1 cellular context compared by ENCODE assay signal in the genomic region with DNA sequence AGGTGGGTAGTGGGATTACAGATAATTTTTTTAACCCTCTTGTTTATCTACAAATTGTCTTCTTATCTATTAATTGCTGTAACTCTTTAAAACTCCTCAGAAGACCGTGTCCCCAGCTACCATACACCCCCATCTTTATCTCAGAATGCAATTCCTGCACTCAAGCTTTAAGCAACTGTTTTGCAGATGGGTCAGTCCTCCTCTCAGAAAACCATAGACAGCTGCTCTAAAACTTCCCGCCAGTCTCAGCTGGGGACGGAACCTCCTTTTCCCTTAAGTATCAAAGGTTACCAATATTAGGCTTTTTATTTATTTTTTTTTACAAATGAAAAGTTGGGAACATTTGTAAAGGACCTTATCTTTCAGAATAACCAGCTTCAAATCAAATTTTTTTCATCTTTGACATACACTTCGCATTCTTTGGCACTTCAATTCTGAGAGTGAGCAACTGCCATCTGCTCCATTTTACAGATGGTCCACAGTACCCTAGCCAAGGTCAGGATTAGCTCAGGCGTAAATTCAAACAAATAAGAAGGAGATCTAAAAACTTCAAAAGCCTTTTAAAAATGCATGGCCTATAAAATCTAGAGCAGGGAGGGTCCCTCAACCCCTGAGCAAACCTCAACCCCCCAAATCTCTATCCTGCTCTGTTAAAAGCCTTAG.
TF ChIP-seq lines count a peak whose summit lies in the region.

No MANE protein-coding gene starts in this region.

TF ChIP-seq in H1, 55 proteins besides CTCF, POLR2A, EP300 and RAD21:
- no peak for TF ChIP-seq JUND (IDR thresholded peaks at IDR 0.05; ENCODE audit: low read length)
- TF ChIP-seq CREB1 (IDR thresholded peaks at IDR 0.05) = no peak
- no peak for TF ChIP-seq SAP30 (IDR thresholded peaks at IDR 0.05; ENCODE audit: insufficient read depth, insufficient replicate concordance, low read length)
- no peak for TF ChIP-seq KDM4A (IDR thresholded peaks at IDR 0.05; ENCODE audit: low read depth, low read length, severe bottlenecking)
- no peak for TF ChIP-seq NRF1 (IDR thresholded peaks at IDR 0.05; ENCODE audit: low read depth, low read length)
- TF ChIP-seq, protein P1, sequence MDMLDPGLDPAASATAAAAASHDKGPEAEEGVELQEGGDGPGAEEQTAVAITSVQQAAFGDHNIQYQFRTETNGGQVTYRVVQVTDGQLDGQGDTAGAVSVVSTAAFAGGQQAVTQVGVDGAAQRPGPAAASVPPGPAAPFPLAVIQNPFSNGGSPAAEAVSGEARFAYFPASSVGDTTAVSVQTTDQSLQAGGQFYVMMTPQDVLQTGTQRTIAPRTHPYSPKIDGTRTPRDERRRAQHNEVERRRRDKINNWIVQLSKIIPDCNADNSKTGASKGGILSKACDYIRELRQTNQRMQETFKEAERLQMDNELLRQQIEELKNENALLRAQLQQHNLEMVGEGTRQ (IDR thresholded peaks at IDR 0.05; ENCODE audit: low read length) = no peak
- TF ChIP-seq TEAD4 (IDR thresholded peaks at IDR 0.05; ENCODE audit: low read depth, low read length) = no peak
- no peak for TF ChIP-seq TBP (IDR thresholded peaks at IDR 0.05; ENCODE audit: low read depth, low read length)
- TF ChIP-seq SIN3A (conservative IDR thresholded peaks at IDR 0.05 in 1 of 2, IDR thresholded peaks at IDR 0.05 in 1 of 2; ENCODE audit: low read depth in 1 of 2, low read length in 2 of 2) = no peak
- TF ChIP-seq, protein P2, sequence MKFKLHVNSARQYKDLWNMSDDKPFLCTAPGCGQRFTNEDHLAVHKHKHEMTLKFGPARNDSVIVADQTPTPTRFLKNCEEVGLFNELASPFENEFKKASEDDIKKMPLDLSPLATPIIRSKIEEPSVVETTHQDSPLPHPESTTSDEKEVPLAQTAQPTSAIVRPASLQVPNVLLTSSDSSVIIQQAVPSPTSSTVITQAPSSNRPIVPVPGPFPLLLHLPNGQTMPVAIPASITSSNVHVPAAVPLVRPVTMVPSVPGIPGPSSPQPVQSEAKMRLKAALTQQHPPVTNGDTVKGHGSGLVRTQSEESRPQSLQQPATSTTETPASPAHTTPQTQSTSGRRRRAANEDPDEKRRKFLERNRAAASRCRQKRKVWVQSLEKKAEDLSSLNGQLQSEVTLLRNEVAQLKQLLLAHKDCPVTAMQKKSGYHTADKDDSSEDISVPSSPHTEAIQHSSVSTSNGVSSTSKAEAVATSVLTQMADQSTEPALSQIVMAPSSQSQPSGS (IDR thresholded peaks at IDR 0.05; ENCODE audit: low read length) = no peak
- no peak for TF ChIP-seq POU5F1 (IDR thresholded peaks at IDR 0.05; ENCODE audit: low read depth, low read length)
- TF ChIP-seq, protein P3, sequence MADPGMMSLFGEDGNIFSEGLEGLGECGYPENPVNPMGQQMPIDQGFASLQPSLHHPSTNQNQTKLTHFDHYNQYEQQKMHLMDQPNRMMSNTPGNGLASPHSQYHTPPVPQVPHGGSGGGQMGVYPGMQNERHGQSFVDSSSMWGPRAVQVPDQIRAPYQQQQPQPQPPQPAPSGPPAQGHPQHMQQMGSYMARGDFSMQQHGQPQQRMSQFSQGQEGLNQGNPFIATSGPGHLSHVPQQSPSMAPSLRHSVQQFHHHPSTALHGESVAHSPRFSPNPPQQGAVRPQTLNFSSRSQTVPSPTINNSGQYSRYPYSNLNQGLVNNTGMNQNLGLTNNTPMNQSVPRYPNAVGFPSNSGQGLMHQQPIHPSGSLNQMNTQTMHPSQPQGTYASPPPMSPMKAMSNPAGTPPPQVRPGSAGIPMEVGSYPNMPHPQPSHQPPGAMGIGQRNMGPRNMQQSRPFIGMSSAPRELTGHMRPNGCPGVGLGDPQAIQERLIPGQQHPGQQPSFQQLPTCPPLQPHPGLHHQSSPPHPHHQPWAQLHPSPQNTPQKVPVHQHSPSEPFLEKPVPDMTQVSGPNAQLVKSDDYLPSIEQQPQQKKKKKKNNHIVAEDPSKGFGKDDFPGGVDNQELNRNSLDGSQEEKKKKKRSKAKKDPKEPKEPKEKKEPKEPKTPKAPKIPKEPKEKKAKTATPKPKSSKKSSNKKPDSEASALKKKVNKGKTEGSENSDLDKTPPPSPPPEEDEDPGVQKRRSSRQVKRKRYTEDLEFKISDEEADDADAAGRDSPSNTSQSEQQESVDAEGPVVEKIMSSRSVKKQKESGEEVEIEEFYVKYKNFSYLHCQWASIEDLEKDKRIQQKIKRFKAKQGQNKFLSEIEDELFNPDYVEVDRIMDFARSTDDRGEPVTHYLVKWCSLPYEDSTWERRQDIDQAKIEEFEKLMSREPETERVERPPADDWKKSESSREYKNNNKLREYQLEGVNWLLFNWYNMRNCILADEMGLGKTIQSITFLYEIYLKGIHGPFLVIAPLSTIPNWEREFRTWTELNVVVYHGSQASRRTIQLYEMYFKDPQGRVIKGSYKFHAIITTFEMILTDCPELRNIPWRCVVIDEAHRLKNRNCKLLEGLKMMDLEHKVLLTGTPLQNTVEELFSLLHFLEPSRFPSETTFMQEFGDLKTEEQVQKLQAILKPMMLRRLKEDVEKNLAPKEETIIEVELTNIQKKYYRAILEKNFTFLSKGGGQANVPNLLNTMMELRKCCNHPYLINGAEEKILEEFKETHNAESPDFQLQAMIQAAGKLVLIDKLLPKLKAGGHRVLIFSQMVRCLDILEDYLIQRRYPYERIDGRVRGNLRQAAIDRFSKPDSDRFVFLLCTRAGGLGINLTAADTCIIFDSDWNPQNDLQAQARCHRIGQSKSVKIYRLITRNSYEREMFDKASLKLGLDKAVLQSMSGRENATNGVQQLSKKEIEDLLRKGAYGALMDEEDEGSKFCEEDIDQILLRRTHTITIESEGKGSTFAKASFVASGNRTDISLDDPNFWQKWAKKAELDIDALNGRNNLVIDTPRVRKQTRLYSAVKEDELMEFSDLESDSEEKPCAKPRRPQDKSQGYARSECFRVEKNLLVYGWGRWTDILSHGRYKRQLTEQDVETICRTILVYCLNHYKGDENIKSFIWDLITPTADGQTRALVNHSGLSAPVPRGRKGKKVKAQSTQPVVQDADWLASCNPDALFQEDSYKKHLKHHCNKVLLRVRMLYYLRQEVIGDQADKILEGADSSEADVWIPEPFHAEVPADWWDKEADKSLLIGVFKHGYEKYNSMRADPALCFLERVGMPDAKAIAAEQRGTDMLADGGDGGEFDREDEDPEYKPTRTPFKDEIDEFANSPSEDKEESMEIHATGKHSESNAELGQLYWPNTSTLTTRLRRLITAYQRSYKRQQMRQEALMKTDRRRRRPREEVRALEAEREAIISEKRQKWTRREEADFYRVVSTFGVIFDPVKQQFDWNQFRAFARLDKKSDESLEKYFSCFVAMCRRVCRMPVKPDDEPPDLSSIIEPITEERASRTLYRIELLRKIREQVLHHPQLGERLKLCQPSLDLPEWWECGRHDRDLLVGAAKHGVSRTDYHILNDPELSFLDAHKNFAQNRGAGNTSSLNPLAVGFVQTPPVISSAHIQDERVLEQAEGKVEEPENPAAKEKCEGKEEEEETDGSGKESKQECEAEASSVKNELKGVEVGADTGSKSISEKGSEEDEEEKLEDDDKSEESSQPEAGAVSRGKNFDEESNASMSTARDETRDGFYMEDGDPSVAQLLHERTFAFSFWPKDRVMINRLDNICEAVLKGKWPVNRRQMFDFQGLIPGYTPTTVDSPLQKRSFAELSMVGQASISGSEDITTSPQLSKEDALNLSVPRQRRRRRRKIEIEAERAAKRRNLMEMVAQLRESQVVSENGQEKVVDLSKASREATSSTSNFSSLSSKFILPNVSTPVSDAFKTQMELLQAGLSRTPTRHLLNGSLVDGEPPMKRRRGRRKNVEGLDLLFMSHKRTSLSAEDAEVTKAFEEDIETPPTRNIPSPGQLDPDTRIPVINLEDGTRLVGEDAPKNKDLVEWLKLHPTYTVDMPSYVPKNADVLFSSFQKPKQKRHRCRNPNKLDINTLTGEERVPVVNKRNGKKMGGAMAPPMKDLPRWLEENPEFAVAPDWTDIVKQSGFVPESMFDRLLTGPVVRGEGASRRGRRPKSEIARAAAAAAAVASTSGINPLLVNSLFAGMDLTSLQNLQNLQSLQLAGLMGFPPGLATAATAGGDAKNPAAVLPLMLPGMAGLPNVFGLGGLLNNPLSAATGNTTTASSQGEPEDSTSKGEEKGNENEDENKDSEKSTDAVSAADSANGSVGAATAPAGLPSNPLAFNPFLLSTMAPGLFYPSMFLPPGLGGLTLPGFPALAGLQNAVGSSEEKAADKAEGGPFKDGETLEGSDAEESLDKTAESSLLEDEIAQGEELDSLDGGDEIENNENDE (IDR thresholded peaks at IDR 0.05; ENCODE audit: insufficient replicate concordance, low read length) = no peak
- TF ChIP-seq, protein P4, sequence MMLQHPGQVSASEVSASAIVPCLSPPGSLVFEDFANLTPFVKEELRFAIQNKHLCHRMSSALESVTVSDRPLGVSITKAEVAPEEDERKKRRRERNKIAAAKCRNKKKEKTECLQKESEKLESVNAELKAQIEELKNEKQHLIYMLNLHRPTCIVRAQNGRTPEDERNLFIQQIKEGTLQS (IDR thresholded peaks at IDR 0.05; ENCODE audit: insufficient read depth, low read depth, low read length) = no peak
- no peak for TF ChIP-seq BACH1 (IDR thresholded peaks at IDR 0.05; ENCODE audit: low read length)
- no peak for TF ChIP-seq EGR1 (IDR thresholded peaks at IDR 0.05; ENCODE audit: borderline replicate concordance, low read depth, low read length)
- TF ChIP-seq JUN (IDR thresholded peaks at IDR 0.05; ENCODE audit: low read depth, low read length) = no peak
TF ChIP-seq in H1: peak in this region for 0.
